In genomic region chr6:170378502-170378901, GRCh38 we compare ENCODE assay signal across 18 cellular contexts.
DNase-seq lines count a peak whose midpoint lies in the region; ATAC-seq and TF ChIP-seq lines count a peak whose summit lies in the region.
"Had no signal": no experiment of that assay in that cellular context is flagged by ENCODE, and none has a peak within 500 bp of the region (broad histone marks: within the 10 kb centered on the region; RNA-seq: fewer than 3 reads in every experiment).

No MANE protein-coding gene starts in this region.

- H3K4me3 ChIP-seq in CD8-positive, alpha-beta T cell (ENCODE audit: low read depth, low read length): no peak overlapping the region
- no peak overlapping the region for H3K4me3 ChIP-seq in ovary
- H3K4me3 ChIP-seq: body of pancreas, gastroesophageal sphincter, mucosa of descending colon had no signal

- peak; percentile 71 for ATAC-seq in CD8-positive, alpha-beta T cell
- ATAC-seq in naive thymus-derived CD8-positive, alpha-beta T cell: peak; percentile 84 to 85
- ATAC-seq: body of pancreas, gastroesophageal sphincter, left cardiac atrium, mucosa of descending colon had no signal

- H3K27ac Mint-ChIP-seq in CD14-positive monocyte: peak overlapping the region in 4 of 7 donors; percentile 19 to 60 (median 28)
- peak overlapping the region; percentile 84 for H3K27ac Mint-ChIP-seq in CD8-positive, alpha-beta T cell
- H3K27ac Mint-ChIP-seq in activated T-helper 2 cell treated with anti-CD3 and anti-CD28 coated beads, Interferon-gamma antibody, Interleukin-2, Interleukin-4, amounts not matched to agents 10 μg/mL and 5 μg/mL and 100 μg/mL, durations not matched to agents 14 hours and 24 hours and 36 hours: peak overlapping the region; percentile 67
- H3K27ac Mint-ChIP-seq in naive thymus-derived CD8-positive, alpha-beta T cell: peak overlapping the region; percentile 81 to 92 (median 87)
- H3K27ac Mint-ChIP-seq: dendritic cell treated with granulocyte-macrophage colony-stimulating factor and Interleukin-4, amounts not matched to agents 40 ng/mL and 50 ng/mL, for 4 days had no signal

- H3K4me3 Mint-ChIP-seq in CD14-positive monocyte: no peak overlapping the region
- peak overlapping the region; percentile 64 for H3K4me3 Mint-ChIP-seq in CD8-positive, alpha-beta T cell
- no peak overlapping the region for H3K4me3 Mint-ChIP-seq in activated T-helper 2 cell treated with anti-CD3 and anti-CD28 coated beads, Interferon-gamma antibody, Interleukin-2, Interleukin-4, amounts not matched to agents 10 μg/mL and 5 μg/mL and 100 μg/mL, durations not matched to agents 14 hours and 24 hours and 36 hours (ENCODE audit: low read depth)
- H3K4me3 Mint-ChIP-seq in naive thymus-derived CD8-positive, alpha-beta T cell: peak overlapping the region; percentile 40 to 81 (median 68)
- H3K4me3 Mint-ChIP-seq: dendritic cell treated with granulocyte-macrophage colony-stimulating factor and Interleukin-4, amounts not matched to agents 40 ng/mL and 50 ng/mL, for 4 days had no signal

- peaks cover 0 to 2% (median 0%) of the 10 kb centered on the region in 3 donors for H3K27me3 Mint-ChIP-seq in CD14-positive monocyte (ENCODE audit: low read depth in 3 of 3)
- H3K27me3 Mint-ChIP-seq in CD8-positive, alpha-beta T cell (ENCODE audit: low read depth): no peaks in the 10 kb centered on the region
- no peaks in the 10 kb centered on the region for H3K27me3 Mint-ChIP-seq in activated T-helper 2 cell treated with anti-CD3 and anti-CD28 coated beads, Interferon-gamma antibody, Interleukin-2, Interleukin-4, amounts not matched to agents 10 μg/mL and 5 μg/mL and 100 μg/mL, durations not matched to agents 14 hours and 24 hours and 36 hours (ENCODE audit: low read depth)
- no peaks in the 10 kb centered on the region for H3K27me3 Mint-ChIP-seq in naive thymus-derived CD8-positive, alpha-beta T cell
- H3K27me3 Mint-ChIP-seq: dendritic cell treated with granulocyte-macrophage colony-stimulating factor and Interleukin-4, amounts not matched to agents 40 ng/mL and 50 ng/mL, for 4 days had no signal

- intact Hi-C loops in CD14-positive monocyte (cut with micrococcal nuclease): no loop called here
- intact Hi-C loops in CD8-positive, alpha-beta T cell (cut with DNase I, micrococcal nuclease): no loop called here
- intact Hi-C loops in activated T-helper 2 cell treated with anti-CD3 and anti-CD28 coated beads, Interferon-gamma antibody, Interleukin-2, Interleukin-4, amounts not matched to agents 10 μg/mL and 5 μg/mL and 100 μg/mL, durations not matched to agents 14 hours and 24 hours and 36 hours (cut with micrococcal nuclease): no loop called here
- intact Hi-C loops in ovary (cut with DNase I): no loop called here

- H3K4me1 Mint-ChIP-seq in CD14-positive monocyte: peaks cover 53% of the 10 kb centered on the region
- H3K4me1 Mint-ChIP-seq in CD8-positive, alpha-beta T cell (ENCODE audit: low read depth): peaks cover 37% of the 10 kb centered on the region
- H3K4me1 Mint-ChIP-seq in activated T-helper 2 cell treated with anti-CD3 and anti-CD28 coated beads, Interferon-gamma antibody, Interleukin-2, Interleukin-4, amounts not matched to agents 10 μg/mL and 5 μg/mL and 100 μg/mL, durations not matched to agents 14 hours and 24 hours and 36 hours (ENCODE audit: low read depth): peaks cover 10% of the 10 kb centered on the region
- peaks cover 23 to 42% (median 36%) of the 10 kb centered on the region in 4 donors for H3K4me1 Mint-ChIP-seq in naive thymus-derived CD8-positive, alpha-beta T cell

- no peak for TF ChIP-seq EP300 in ovary (IDR thresholded peaks at IDR 0.05)

- TF ChIP-seq POLR2A in ovary (IDR thresholded peaks at IDR 0.05): no peak

- TF ChIP-seq CTCF in CD14-positive monocyte (IDR thresholded peaks at IDR 0.05) (no peak), ovary (IDR thresholded peaks at IDR 0.05) (no peak)
- TF ChIP-seq CTCF in CD8-positive, alpha-beta T cell (IDR thresholded peaks at IDR 0.05): no peak

- CTCF ChIA-PET in CD8-positive, alpha-beta T cell (lab: Charles Lee): interaction anchor here (1.0 kb wide), 1 partner anchor 547 kb away, joined by 4 read pairs; no protein-coding TSS in a partner anchor

- peak overlapping the region; percentile 35 for H3K27ac ChIP-seq in CD8-positive, alpha-beta T cell (ENCODE audit: low read depth, low read length)
- H3K27ac ChIP-seq in ovary: no peak overlapping the region
- H3K27ac ChIP-seq: body of pancreas, gastroesophageal sphincter, HL-60 had no signal

- no peaks in the 10 kb centered on the region for H3K9me3 ChIP-seq in CD8-positive, alpha-beta T cell (ENCODE audit: low read length)
- H3K9me3 ChIP-seq in ovary: no peaks in the 10 kb centered on the region
- H3K9me3 ChIP-seq: body of pancreas, gastroesophageal sphincter, mucosa of descending colon had no signal

- POLR2A ChIA-PET in CD8-positive, alpha-beta T cell (lab: Charles Lee): no interaction called here
- POLR2A ChIA-PET in naive thymus-derived CD8-positive, alpha-beta T cell (lab: Charles Lee): interaction anchor here (0.6 to 1.2 kb wide), 2 partner anchors 10 to 1487 kb away, joined by 4 to 8 read pairs; no protein-coding TSS in a partner anchor

- no peaks in the 10 kb centered on the region for H3K9me3 Mint-ChIP-seq in CD14-positive monocyte
- H3K9me3 Mint-ChIP-seq in CD8-positive, alpha-beta T cell: no peaks in the 10 kb centered on the region
- no peaks in the 10 kb centered on the region for H3K9me3 Mint-ChIP-seq in activated T-helper 2 cell treated with anti-CD3 and anti-CD28 coated beads, Interferon-gamma antibody, Interleukin-2, Interleukin-4, amounts not matched to agents 10 μg/mL and 5 μg/mL and 100 μg/mL, durations not matched to agents 14 hours and 24 hours and 36 hours
- H3K9me3 Mint-ChIP-seq in naive thymus-derived CD8-positive, alpha-beta T cell: peaks cover 0 to 1% (median 0%) of the 10 kb centered on the region in 9 donors
- H3K9me3 Mint-ChIP-seq: dendritic cell treated with granulocyte-macrophage colony-stimulating factor and Interleukin-4, amounts not matched to agents 40 ng/mL and 50 ng/mL, for 4 days had no signal

- H3K36me3 ChIP-seq in CD8-positive, alpha-beta T cell (ENCODE audit: insufficient read depth, low read length): no peaks in the 10 kb centered on the region
- no peaks in the 10 kb centered on the region for H3K36me3 ChIP-seq in ovary

- no peaks in the 10 kb centered on the region for H3K27me3 ChIP-seq in CD8-positive, alpha-beta T cell (ENCODE audit: insufficient read depth, low read length)
- no peaks in the 10 kb centered on the region for H3K27me3 ChIP-seq in ovary
- H3K27me3 ChIP-seq: body of pancreas, gastroesophageal sphincter had no signal

- peaks cover 16% of the 10 kb centered on the region for H3K4me1 ChIP-seq in CD8-positive, alpha-beta T cell (ENCODE audit: insufficient read depth, low read length)
- no peaks in the 10 kb centered on the region for H3K4me1 ChIP-seq in ovary (ENCODE audit: insufficient read depth)
- H3K4me1 ChIP-seq: body of pancreas, gastroesophageal sphincter had no signal

- WGBS in ovary, 3 donors: 85 to 89% (median 86%) methylated on average over 10 of the region's 10 CpGs

- H3K36me3 Mint-ChIP-seq in CD14-positive monocyte: peaks cover 28 to 53% of the 10 kb centered on the region in 2 donors
- peaks cover 34% of the 10 kb centered on the region for H3K36me3 Mint-ChIP-seq in CD8-positive, alpha-beta T cell
- peaks cover 8% of the 10 kb centered on the region for H3K36me3 Mint-ChIP-seq in activated T-helper 2 cell treated with anti-CD3 and anti-CD28 coated beads, Interferon-gamma antibody, Interleukin-2, Interleukin-4, amounts not matched to agents 10 μg/mL and 5 μg/mL and 100 μg/mL, durations not matched to agents 14 hours and 24 hours and 36 hours (ENCODE audit: low read depth)
- H3K36me3 Mint-ChIP-seq in naive thymus-derived CD8-positive, alpha-beta T cell: peaks cover 7 to 19% (median 12%) of the 10 kb centered on the region in 3 donors

- DNase-seq in CD14-positive monocyte (ENCODE audit: low spot score) (no peak), SHP77 (lab: John Stamatoyannopoulos, UW) (no peak), ovary (no peak), COLO829 (ENCODE audit: low spot score) (no peak)
- peak in 5 of 7 experiments; percentile 10 to 69 (median 26) for DNase-seq in CD8-positive, alpha-beta T cell
- no peak for DNase-seq in activated T-helper 2 cell treated with anti-CD3 and anti-CD28 coated beads, Interferon-gamma antibody, Interleukin-2, Interleukin-4, amounts not matched to agents 10 μg/mL and 5 μg/mL and 100 μg/mL, durations not matched to agents 14 hours and 24 hours and 36 hours (ENCODE audit: low spot score)
- DNase-seq in naive thymus-derived CD8-positive, alpha-beta T cell: peak in 8 of 10 donors; percentile 4 to 71 (median 40)
- DNase-seq: body of pancreas; KG1; left cardiac atrium; mucosa of descending colon; NCI-H1048; NCI-H524; SHP77 treated with DMSO at 0.1 percent for 48 hours; stimulated activated CD4-positive, alpha-beta T cell treated with anti-CD3 and anti-CD28 coated beads, Interleukin-1b, Interleukin-23, amount 100 ng/mL, for 48 hours had no signal

Comparison
In these comparisons a context has a peak if more than half of its experiments do, and no peak if none do; other contexts are left out.
1. DNase-seq: peak in CD8-positive, alpha-beta T cell (5 of 7) and naive thymus-derived CD8-positive, alpha-beta T cell (8 of 10); none in CD14-positive monocyte (single experiment), activated T-helper 2 cell treated with anti-CD3 and anti-CD28 coated beads, Interferon-gamma antibody, Interleukin-2, Interleukin-4, amounts not matched to agents 10 μg/mL and 5 μg/mL and 100 μg/mL, durations not matched to agents 14 hours and 24 hours and 36 hours (single experiment), SHP77 (0 of 2), ovary (0 of 5) and COLO829 (single experiment).
2. H3K27ac Mint-ChIP-seq: peak in every context shown above with its lines; median percentile 87 in naive thymus-derived CD8-positive, alpha-beta T cell; 84 in CD8-positive, alpha-beta T cell; 67 in activated T-helper 2 cell treated with anti-CD3 and anti-CD28 coated beads, Interferon-gamma antibody, Interleukin-2, Interleukin-4, amounts not matched to agents 10 μg/mL and 5 μg/mL and 100 μg/mL, durations not matched to agents 14 hours and 24 hours and 36 hours; 28 in CD14-positive monocyte.
3. H3K4me3 Mint-ChIP-seq: peak in CD8-positive, alpha-beta T cell (single experiment) and naive thymus-derived CD8-positive, alpha-beta T cell (10 of 10); none in CD14-positive monocyte (0 of 2) and activated T-helper 2 cell treated with anti-CD3 and anti-CD28 coated beads, Interferon-gamma antibody, Interleukin-2, Interleukin-4, amounts not matched to agents 10 μg/mL and 5 μg/mL and 100 μg/mL, durations not matched to agents 14 hours and 24 hours and 36 hours (single experiment).